In genomic region chr3:179733797-179734196, GRCh38 we compare ENCODE assay signal across 22 cellular contexts.
"Had no signal": no experiment of that assay in that cellular context is flagged by ENCODE, and none has a peak within 500 bp of the region (broad histone marks: within the 10 kb centered on the region; RNA-seq: fewer than 3 reads in every experiment).

No MANE protein-coding gene starts in this region.

- DNase-seq: activated CD4-positive, alpha-beta memory T cell treated with anti-CD3 and anti-CD28 coated beads for 36 hours; activated CD4-positive, alpha-beta T cell treated with anti-CD3 and anti-CD28 coated beads, Interleukin-2, amount 10 ng/mL, durations not matched to agents 24 days and 14 days; activated CD8-positive, alpha-beta memory T cell treated with anti-CD3 and anti-CD28 coated beads, Interleukin-2, amount 10 ng/mL, durations not matched to agents 7 days and 5 days; activated naive CD4-positive, alpha-beta T cell; activated T-cell treated with anti-CD3 and anti-CD28 coated beads, Interleukin-2, amount 50 U/mL, for 48 hours; body of pancreas; cerebellar nuclear complex; dorsolateral prefrontal cortex; effector memory CD4-positive, alpha-beta T cell; mesendoderm; natural killer cell; SK-N-SH; spleen; stimulated activated naive CD4-positive, alpha-beta T cell treated with Interleukin-2 at 50 U/mL for 16 hours; SW 1271; T-helper 9 cell; testis had no signal

- H3K9ac ChIP-seq: SK-N-SH had no signal

- H3K4me1 ChIP-seq: body of pancreas, gastroesophageal sphincter, spleen, testis, vagina had no signal

- ATAC-seq: activated CD8-positive, alpha-beta memory T cell treated with anti-CD3 and anti-CD28 coated beads, Interleukin-2, amount 10 ng/mL, durations not matched to agents 7 days and 5 days; body of pancreas; gastroesophageal sphincter; natural killer cell had no signal

- H3K27me3 ChIP-seq: body of pancreas, dorsolateral prefrontal cortex, gastroesophageal sphincter, spleen, testis, vagina had no signal

- H3K27ac ChIP-seq: body of pancreas, coronary artery, dorsolateral prefrontal cortex, gastroesophageal sphincter, spleen, testis, vagina, VCaP had no signal

- H3K9me3 ChIP-seq: body of pancreas, gastroesophageal sphincter, SK-N-SH, spleen, testis, vagina had no signal

- H3K4me3 ChIP-seq: body of pancreas, coronary artery, dorsolateral prefrontal cortex, gastroesophageal sphincter, lung, spleen, testis, vagina had no signal

- H3K4me2 ChIP-seq: SK-N-SH had no signal
